ENCODE assay signal across 32 cellular contexts in genomic region chr13:63979951-63980350, GRCh38.
"Had no signal": no experiment of that assay in that cellular context is flagged by ENCODE, and none has a peak within 500 bp of the region (broad histone marks: within the 10 kb centered on the region; RNA-seq: fewer than 3 reads in every experiment).

No MANE protein-coding gene starts in this region.

- H3K4me3 ChIP-seq: adrenal gland, ascending aorta, body of pancreas, breast epithelium, cardiac muscle cell had no signal

- H3K4me1 ChIP-seq: adrenal gland, ascending aorta, body of pancreas, breast epithelium had no signal

- DNase-seq: activated effector memory CD4-positive, alpha-beta T cell treated with anti-CD3 and anti-CD28 coated beads, Interleukin-2, amount 50 U/mL, for 16 hours; activated effector memory CD4-positive, alpha-beta T cell treated with Interleukin-2 at 50 U/mL for 16 hours; activated gamma-delta T cell; activated gamma-delta T cell treated with Interleukin-2 at 50 U/mL for 16 hours; activated naive CD4-positive, alpha-beta T cell; activated naive CD4-positive, alpha-beta T cell treated with anti-CD3 and anti-CD28 coated beads for 36 hours; activated naive CD4-positive, alpha-beta T cell treated with anti-CD3 and anti-CD28 coated beads, Interleukin-2, amount 10 ng/mL, durations not matched to agents 7 days and 5 days; activated naive CD4-positive, alpha-beta T cell treated with anti-CD3 and anti-CD28 coated beads, Interleukin-2, amount 50 U/mL, for 16 hours; activated naive CD4-positive, alpha-beta T cell treated with Interleukin-2 at 50 U/mL for 16 hours; activated naive CD8-positive, alpha-beta T cell treated with anti-CD3 and anti-CD28 coated beads for 36 hours; activated naive CD8-positive, alpha-beta T cell treated with anti-CD3 and anti-CD28 coated beads, Interleukin-2, amount 10 ng/mL, durations not matched to agents 7 days and 5 days; activated naive CD8-positive, alpha-beta T cell treated with anti-CD3 and anti-CD28 coated beads, Interleukin-2, amount 50 U/mL, for 24 hours; activated T-cell treated with anti-CD3 and anti-CD28 coated beads, Interleukin-2, amount 50 U/mL, for 1 hour; activated T-cell treated with anti-CD3 and anti-CD28 coated beads, Interleukin-2, amount 50 U/mL, for 24 hours; activated T-cell treated with anti-CD3 and anti-CD28 coated beads, Interleukin-2, amount 50 U/mL, for 4 hours; activated T-cell treated with anti-CD3 and anti-CD28 coated beads, Interleukin-2, amount 50 U/mL, for 48 hours; activated T-cell treated with anti-CD3 and anti-CD28 coated beads, Interleukin-2, amount 50 U/mL, for 72 hours; adrenal gland; amniotic stem cell; amygdala; anterior cingulate cortex; aorta; body of pancreas; brain microvascular endothelial cell; caudate nucleus; central memory CD4-positive, alpha-beta T cell; cerebellar nuclear complex had no signal

- H3K27me3 ChIP-seq: adrenal gland, ascending aorta, body of pancreas, brain microvascular endothelial cell, breast epithelium, cardiac muscle cell had no signal

- FAIRE-seq: astrocyte, bronchial epithelial cell had no signal

- H3K27ac ChIP-seq: adrenal gland, ascending aorta, body of pancreas, brain microvascular endothelial cell, breast epithelium, cardiac muscle cell had no signal

- H3K9me3 ChIP-seq: adrenal gland, ascending aorta, body of pancreas had no signal

- H3K36me3 ChIP-seq: adrenal gland, ascending aorta, brain microvascular endothelial cell, breast epithelium, cardiac muscle cell had no signal
